21 cellular contexts compared by ENCODE assay signal in the genomic region with DNA sequence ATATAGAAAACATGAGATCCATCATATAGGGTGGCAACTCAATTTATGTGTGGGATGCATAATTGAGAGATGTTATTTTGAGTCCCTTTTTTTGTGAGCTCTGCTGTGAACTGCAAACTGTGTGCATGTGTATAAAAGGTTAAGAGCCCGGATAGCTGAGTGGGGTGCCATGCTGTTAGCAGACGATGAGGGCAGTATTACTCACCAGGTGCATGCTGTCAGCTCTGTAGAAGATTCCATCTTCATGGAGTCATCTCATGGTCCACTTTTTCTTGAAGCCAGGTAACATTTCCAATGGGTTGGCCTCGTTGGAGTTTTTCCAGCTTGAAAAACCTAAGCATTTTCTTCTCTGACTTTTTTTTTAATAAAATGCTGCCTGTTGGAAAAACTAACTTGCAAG. TPM values are rescaled to one million over a fixed set of nuclear protein-coding genes. Genes with fewer than 3 reads are reported as not detected.
A peak's percentile ranks its signal among the peaks of the same experiment; 100 is the strongest.
DNase-seq lines count a peak whose midpoint lies in the region; ATAC-seq, FAIRE-seq and TF ChIP-seq lines count a peak whose summit lies in the region.
"Had no signal": no experiment of that assay in that cellular context is flagged by ENCODE, and none has a peak within 500 bp of the region (broad histone marks: within the 10 kb centered on the region; RNA-seq: fewer than 3 reads in every experiment).

No MANE protein-coding gene starts in this region.

- no peak overlapping the region for H3K9ac ChIP-seq in kidney (ENCODE audit: low read length in 2 of 2)

- H3K9me3 Mint-ChIP-seq in activated naive CD8-positive, alpha-beta T cell treated with anti-CD3 and anti-CD28 coated beads for 36 hours = no peaks in the 10 kb centered on the region
- H3K9me3 Mint-ChIP-seq: natural killer cell, T-cell had no signal

- peaks cover 54% of the 10 kb centered on the region for H3K4me1 Mint-ChIP-seq in activated naive CD8-positive, alpha-beta T cell treated with anti-CD3 and anti-CD28 coated beads for 36 hours
- H3K4me1 Mint-ChIP-seq: natural killer cell had no signal

- peak overlapping the region; percentile 52 for H3K27ac Mint-ChIP-seq in activated naive CD8-positive, alpha-beta T cell treated with anti-CD3 and anti-CD28 coated beads for 36 hours
- H3K27ac Mint-ChIP-seq: natural killer cell, T-cell had no signal

- no peak for FAIRE-seq in HTR-8/SVneo (lab: Jason Lieb, UNC)
- FAIRE-seq in kidney (lab: Jason Lieb, UNC) = no peak
- FAIRE-seq: GM18507, pancreas had no signal

- H3K27me3 ChIP-seq in brain microvascular endothelial cell (replicated peaks) = no peaks in the 10 kb centered on the region
- H3K27me3 ChIP-seq: pancreas, sigmoid colon, tibial nerve had no signal

- no peaks in the 10 kb centered on the region for H3K4me1 ChIP-seq in kidney (ENCODE audit: control insufficient read depth in 1 of 2, insufficient read depth in 1 of 2, low read depth in 1 of 2, low read length in 2 of 2)
- H3K4me1 ChIP-seq: pancreas, sigmoid colon, tibial nerve had no signal

- H3K4me3 Mint-ChIP-seq in activated naive CD8-positive, alpha-beta T cell treated with anti-CD3 and anti-CD28 coated beads for 36 hours = no peak overlapping the region
- H3K4me3 Mint-ChIP-seq: natural killer cell, T-cell had no signal

- DNase-seq in ELR (ENCODE audit: low read depth) = peak; percentile 67
- peak; percentile 20 for DNase-seq in HTR-8/SVneo (ENCODE audit: insufficient read length, low spot score)
- no peak for DNase-seq in activated naive CD8-positive, alpha-beta T cell treated with anti-CD3 and anti-CD28 coated beads for 36 hours
- peak; percentile 24 for DNase-seq in iPS-NIHi11 (ENCODE audit: low spot score)
- no peak for DNase-seq in pons (ENCODE audit: low spot score)
- no peak for DNase-seq in kidney
- no peak for DNase-seq in brain microvascular endothelial cell
- DNase-seq: activated gamma-delta T cell treated with Interleukin-2 at 50 U/mL for 16 hours; DMS79 treated with DMSO at 0.1 percent for 48 hours; hippocampal formation; natural killer cell; NCI-H1417 treated with DMSO at 0.1 percent for 48 hours; pancreas; Right ventricle myocardium superior; sigmoid colon; stimulated activated naive CD4-positive, alpha-beta T cell treated with Interleukin-2 at 50 U/mL for 16 hours; T-cell had no signal

- peaks cover 0 to 12% of the 10 kb centered on the region in 2 donors for H3K36me3 ChIP-seq in kidney (ENCODE audit: control insufficient read depth in 1 of 2, insufficient read depth in 2 of 2, low read length in 2 of 2)
- no peaks in the 10 kb centered on the region for H3K36me3 ChIP-seq in brain microvascular endothelial cell (replicated peaks)
- H3K36me3 ChIP-seq: pancreas had no signal

- H3K36me3 Mint-ChIP-seq in activated naive CD8-positive, alpha-beta T cell treated with anti-CD3 and anti-CD28 coated beads for 36 hours = peaks cover 13% of the 10 kb centered on the region
- H3K36me3 Mint-ChIP-seq: natural killer cell had no signal

- H3K27ac ChIP-seq in kidney (ENCODE audit: low read depth in 2 of 2, low read length in 2 of 2) (no peak overlapping the region), brain microvascular endothelial cell (no peak overlapping the region)
- H3K27ac ChIP-seq: pancreas, sigmoid colon, tibial nerve had no signal

- no peaks in the 10 kb centered on the region for H3K9me3 ChIP-seq in kidney (ENCODE audit: control insufficient read depth in 1 of 2, low read length in 2 of 2)
- H3K9me3 ChIP-seq: pancreas, sigmoid colon, tibial nerve had no signal

- in situ Hi-C loops in brain microvascular endothelial cell (cut with HindIII; ENCODE audit: low pct_ligation_motif_present, low sequenced_read_pairs) = no loop called here

- H3K4me3 ChIP-seq in kidney (ENCODE audit: low read length in 2 of 2) = no peak overlapping the region
- no peak overlapping the region for H3K4me3 ChIP-seq in brain microvascular endothelial cell (ENCODE audit: low read depth, low read length)
- H3K4me3 ChIP-seq: pancreas, sigmoid colon, tibial nerve had no signal

- intact Hi-C loops in kidney (cut with DNase I) = no loop called here

- no peaks in the 10 kb centered on the region for H3K27me3 Mint-ChIP-seq in activated naive CD8-positive, alpha-beta T cell treated with anti-CD3 and anti-CD28 coated beads for 36 hours
- H3K27me3 Mint-ChIP-seq: T-cell had no signal

- TF ChIP-seq CTCF in kidney (IDR thresholded peaks at IDR 0.05; ENCODE audit: borderline replicate concordance, extremely low read depth, insufficient read depth) = no peak
- no peak for TF ChIP-seq CTCF in brain microvascular endothelial cell (IDR thresholded peaks at IDR 0.05; ENCODE audit: low read depth, low read length, missing control alignments)

- no peak for ATAC-seq in GM21423 (IDR thresholded peaks at IDR 0.05; ENCODE audit: unreplicated experiment)
- ATAC-seq: natural killer cell, pancreas, T-cell had no signal

RNA-seq across cellular contexts. Expression of gene RHBDL3, which starts 43.0 kb away (rescaled TPM):
- total RNA-seq in activated naive CD8-positive, alpha-beta T cell treated with anti-CD3 and anti-CD28 coated beads for 36 hours = under 1 TPM in 1 of 2 experiments, not detected in 1; 0.06 TPM
- total RNA-seq in kidney = 0.13 TPM
- 0.11 TPM for polyA plus RNA-seq in kidney (ENCODE audit: insufficient read depth, low read depth, low replicate concordance)
- total RNA-seq: kidney epithelial cell had no signal

Comparison
In these comparisons a context has a peak if more than half of its experiments do, and no peak if none do; other contexts are left out.
1. DNase-seq: peak in ELR (single experiment), HTR-8/SVneo (single experiment) and iPS-NIHi11 (single experiment); none in activated naive CD8-positive, alpha-beta T cell treated with anti-CD3 and anti-CD28 coated beads for 36 hours (single experiment), pons (single experiment), kidney (single experiment) and brain microvascular endothelial cell (single experiment).